10 cellular contexts compared by ENCODE assay signal in the genomic region with DNA sequence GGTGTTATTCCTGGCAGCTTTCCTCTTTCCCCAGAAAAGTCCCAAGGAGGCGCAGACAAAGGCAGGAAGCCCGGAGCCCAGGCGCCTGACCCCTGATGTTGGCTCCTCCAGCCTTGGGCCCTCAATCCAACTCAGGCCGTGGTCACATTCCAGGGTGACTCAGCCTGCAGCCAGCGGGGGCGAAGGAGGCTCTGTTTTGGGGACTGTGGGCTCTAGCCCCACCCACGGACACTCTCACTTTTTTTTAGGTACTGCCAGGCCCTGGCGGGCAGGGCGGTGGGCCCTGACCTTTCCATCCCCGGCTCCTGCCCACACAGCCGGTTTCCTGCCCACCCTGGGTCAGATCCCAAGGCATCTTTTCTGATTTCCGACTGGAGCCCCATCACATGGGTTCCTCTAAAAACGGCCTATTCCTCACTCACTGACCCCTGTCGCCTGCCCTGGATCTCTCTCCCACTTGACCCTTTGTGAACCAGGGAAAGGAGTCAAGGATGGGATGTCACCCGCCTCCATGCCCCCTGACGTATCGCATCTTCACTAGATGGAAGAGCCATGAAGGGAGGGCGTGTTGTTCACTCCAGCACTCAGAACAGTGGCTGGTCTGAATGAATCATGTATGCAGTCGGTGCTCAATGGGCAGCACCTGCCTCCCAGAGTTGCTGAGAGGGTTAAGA. TPM values are rescaled to one million over a fixed set of nuclear protein-coding genes. Genes with fewer than 3 reads are reported as not detected.
DNase-seq lines count a peak whose midpoint lies in the region; ATAC-seq and TF ChIP-seq lines count a peak whose summit lies in the region.
"Had no signal": no experiment of that assay in that cellular context is flagged by ENCODE, and none has a peak within 500 bp of the region (broad histone marks: within the 10 kb centered on the region; RNA-seq: fewer than 3 reads in every experiment).

No MANE protein-coding gene starts in this region.

- H3K27ac Mint-ChIP-seq in activated T-helper 1 cell treated with anti-CD3 and anti-CD28 coated beads, Interleukin-12 subunit alpha, Interleukin-12 subunit beta, Interleukin-2, Interleukin-4 antibody, amounts not matched to agents 30 ng/mL and 10 ng/mL and 1 ng/mL, durations not matched to agents 14 hours and 24 hours and 36 hours = no peak overlapping the region
- H3K27ac Mint-ChIP-seq in activated CD8-positive, alpha-beta T cell treated with anti-CD3 and anti-CD28 coated beads for 36 hours = no peak overlapping the region

- H3K9me3 ChIP-seq in BLaER1 treated with 17β-estradiol and CSF1 and Interleukin-3, amounts not matched to agents 10 nM and 100 nM (replicated peaks in 1 of 11) = no peaks in the 10 kb centered on the region
- H3K9me3 ChIP-seq in SJSA1 (replicated peaks) (no peaks in the 10 kb centered on the region), ovary (no peaks in the 10 kb centered on the region)

- no peak for TF ChIP-seq POLR2A in ovary (IDR thresholded peaks at IDR 0.05)

- H3K4me1 Mint-ChIP-seq in activated T-helper 1 cell treated with anti-CD3 and anti-CD28 coated beads, Interleukin-12 subunit alpha, Interleukin-12 subunit beta, Interleukin-2, Interleukin-4 antibody, amounts not matched to agents 30 ng/mL and 10 ng/mL and 1 ng/mL, durations not matched to agents 14 hours and 24 hours and 36 hours (ENCODE audit: low read depth) = peaks cover 39% of the 10 kb centered on the region
- peaks cover 2% of the 10 kb centered on the region for H3K4me1 Mint-ChIP-seq in activated CD8-positive, alpha-beta T cell treated with anti-CD3 and anti-CD28 coated beads for 36 hours (ENCODE audit: low read depth)

- H4K20me1 ChIP-seq in BLaER1 treated with 17β-estradiol and CSF1 and Interleukin-3, amounts not matched to agents 10 nM and 100 nM = no peaks in the 10 kb centered on the region

- WGBS in ovary, 3 donors = 15 to 19% (median 17%) methylated on average over 19 of the region's 19 CpGs

- H3K4me1 ChIP-seq in BLaER1 treated with 17β-estradiol and CSF1 and Interleukin-3, amounts not matched to agents 10 nM and 100 nM = peaks cover 6 to 40% (median 26%) of the 10 kb centered on the region in 10 experiments; a peak in 19 of 20 replicates
- H3K4me1 ChIP-seq in SJSA1 (replicated peaks) (peaks cover 16% of the 10 kb centered on the region), ovary (ENCODE audit: insufficient read depth) (peaks cover 21% of the 10 kb centered on the region)

- H3K27me3 Mint-ChIP-seq in activated T-helper 1 cell treated with anti-CD3 and anti-CD28 coated beads, Interleukin-12 subunit alpha, Interleukin-12 subunit beta, Interleukin-2, Interleukin-4 antibody, amounts not matched to agents 30 ng/mL and 10 ng/mL and 1 ng/mL, durations not matched to agents 14 hours and 24 hours and 36 hours (ENCODE audit: insufficient read depth) = peaks cover 37% of the 10 kb centered on the region
- peaks cover 55% of the 10 kb centered on the region for H3K27me3 Mint-ChIP-seq in activated CD8-positive, alpha-beta T cell treated with anti-CD3 and anti-CD28 coated beads for 36 hours

- no peaks in the 10 kb centered on the region for H3K36me3 ChIP-seq in BLaER1 treated with 17β-estradiol and CSF1 and Interleukin-3, amounts not matched to agents 10 nM and 100 nM
- H3K36me3 ChIP-seq in SJSA1 (no peaks in the 10 kb centered on the region), ovary (no peaks in the 10 kb centered on the region)
- H3K36me3 ChIP-seq: cardiac muscle cell had no signal

- H3K9ac ChIP-seq in BLaER1 treated with 17β-estradiol and CSF1 and Interleukin-3, amounts not matched to agents 10 nM and 100 nM = no peak overlapping the region

- no peak overlapping the region for H3K4me3 Mint-ChIP-seq in activated T-helper 1 cell treated with anti-CD3 and anti-CD28 coated beads, Interleukin-12 subunit alpha, Interleukin-12 subunit beta, Interleukin-2, Interleukin-4 antibody, amounts not matched to agents 30 ng/mL and 10 ng/mL and 1 ng/mL, durations not matched to agents 14 hours and 24 hours and 36 hours
- no peak overlapping the region for H3K4me3 Mint-ChIP-seq in activated CD8-positive, alpha-beta T cell treated with anti-CD3 and anti-CD28 coated beads for 36 hours

- no peak for TF ChIP-seq CTCF in ovary (IDR thresholded peaks at IDR 0.05)
- no peak for TF ChIP-seq CTCF in activated CD8-positive, alpha-beta T cell treated with anti-CD3 and anti-CD28 coated beads for 36 hours (IDR thresholded peaks at IDR 0.05)

- no peak overlapping the region for H3K4me3 ChIP-seq in BLaER1 treated with 17β-estradiol and CSF1 and Interleukin-3, amounts not matched to agents 10 nM and 100 nM
- H3K4me3 ChIP-seq in SJSA1 (no peak overlapping the region), ovary (peak overlapping the region; percentile 20)
- H3K4me3 ChIP-seq: cardiac muscle cell had no signal

- peaks cover 7% of the 10 kb centered on the region for H3K9me3 Mint-ChIP-seq in activated T-helper 1 cell treated with anti-CD3 and anti-CD28 coated beads, Interleukin-12 subunit alpha, Interleukin-12 subunit beta, Interleukin-2, Interleukin-4 antibody, amounts not matched to agents 30 ng/mL and 10 ng/mL and 1 ng/mL, durations not matched to agents 14 hours and 24 hours and 36 hours
- peaks cover 2% of the 10 kb centered on the region for H3K9me3 Mint-ChIP-seq in activated CD8-positive, alpha-beta T cell treated with anti-CD3 and anti-CD28 coated beads for 36 hours

- POLR2A ChIA-PET in activated CD8-positive, alpha-beta T cell treated with anti-CD3 and anti-CD28 coated beads for 36 hours (lab: Charles Lee) = interaction anchor here (0.8 kb wide), 1 partner anchor 15 kb away, joined by 3 read pairs; no protein-coding TSS in a partner anchor

- peak; percentile 5 for TF ChIP-seq EP300 in ovary (IDR thresholded peaks at IDR 0.05)

- intact Hi-C loops in ovary (cut with DNase I) = no loop called here
- intact Hi-C loops in activated T-helper 1 cell treated with anti-CD3 and anti-CD28 coated beads, Interleukin-12 subunit alpha, Interleukin-12 subunit beta, Interleukin-2, Interleukin-4 antibody, amounts not matched to agents 30 ng/mL and 10 ng/mL and 1 ng/mL, durations not matched to agents 14 hours and 24 hours and 36 hours (cut with micrococcal nuclease) = no loop called here
- intact Hi-C loops in activated CD8-positive, alpha-beta T cell treated with anti-CD3 and anti-CD28 coated beads for 36 hours (cut with micrococcal nuclease) = no loop called here

- no peak for ATAC-seq in activated CD8-positive, alpha-beta T cell treated with anti-CD3 and anti-CD28 coated beads for 36 hours
- no peak for ATAC-seq in GM18873 (IDR thresholded peaks at IDR 0.05; ENCODE audit: low FRiP score, unreplicated experiment)

- peak overlapping the region in 7 of 11 experiments; percentile 6 to 69 (median 42); a peak in 13 of 22 replicates for H3K4me2 ChIP-seq in BLaER1 treated with 17β-estradiol and CSF1 and Interleukin-3, amounts not matched to agents 10 nM and 100 nM

- CTCF ChIA-PET in activated CD8-positive, alpha-beta T cell treated with anti-CD3 and anti-CD28 coated beads for 36 hours (lab: Charles Lee) = interaction anchor here (1.0 to 1.5 kb wide), 3 partner anchors 14 to 46 kb away, joined by 3 read pairs; no protein-coding TSS in a partner anchor

- H3K36me3 Mint-ChIP-seq in activated T-helper 1 cell treated with anti-CD3 and anti-CD28 coated beads, Interleukin-12 subunit alpha, Interleukin-12 subunit beta, Interleukin-2, Interleukin-4 antibody, amounts not matched to agents 30 ng/mL and 10 ng/mL and 1 ng/mL, durations not matched to agents 14 hours and 24 hours and 36 hours (ENCODE audit: low read depth) = peaks cover 19% of the 10 kb centered on the region
- no peaks in the 10 kb centered on the region for H3K36me3 Mint-ChIP-seq in activated CD8-positive, alpha-beta T cell treated with anti-CD3 and anti-CD28 coated beads for 36 hours (ENCODE audit: low read depth)

- peaks cover 7 to 15% (median 10%) of the 10 kb centered on the region in 11 experiments for H3K27me3 ChIP-seq in BLaER1 treated with 17β-estradiol and CSF1 and Interleukin-3, amounts not matched to agents 10 nM and 100 nM
- H3K27me3 ChIP-seq in SJSA1 (replicated peaks) = peaks cover 2% of the 10 kb centered on the region; the same call in 1 of the 2 replicates
- no peaks in the 10 kb centered on the region for H3K27me3 ChIP-seq in ovary
- H3K27me3 ChIP-seq: cardiac muscle cell had no signal

- DNase-seq in SJSA1 (ENCODE audit: low read depth in 1 of 2, low spot score in 2 of 2) = peak; percentile 71 to 86
- peak; percentile 92 for DNase-seq in glomerular visceral epithelial cell (ENCODE audit: extremely low spot score)
- DNase-seq in ovary = peak; percentile 85 to 91 (median 88)
- DNase-seq in central memory CD4-positive, alpha-beta T cell = no peak
- DNase-seq in activated T-helper 1 cell treated with anti-CD3 and anti-CD28 coated beads, Interleukin-12 subunit alpha, Interleukin-12 subunit beta, Interleukin-2, Interleukin-4 antibody, amounts not matched to agents 30 ng/mL and 10 ng/mL and 1 ng/mL, durations not matched to agents 14 hours and 24 hours and 36 hours (ENCODE audit: low spot score) = no peak
- DNase-seq in activated CD8-positive, alpha-beta T cell treated with anti-CD3 and anti-CD28 coated beads for 36 hours = no peak
- DNase-seq: stimulated activated CD4-positive, alpha-beta T cell treated with anti-CD3 and anti-CD28 coated beads, Interleukin-12 subunit alpha, Interleukin-12 subunit beta, amount 100 ng/mL, for 4 hours had no signal

- H3K27ac ChIP-seq in BLaER1 treated with 17β-estradiol and CSF1 and Interleukin-3, amounts not matched to agents 10 nM and 100 nM = peak overlapping the region in 1 of 11 experiments; percentile 12; a peak in 1 of 22 replicates
- no peak overlapping the region for H3K27ac ChIP-seq in SJSA1
- peak overlapping the region; percentile 74 to 80 for H3K27ac ChIP-seq in ovary
- H3K27ac ChIP-seq: cardiac muscle cell had no signal

RNA-seq across cellular contexts. Expression of gene PTGIS, which starts 5.5 kb away (rescaled TPM):
- total RNA-seq in SJSA1 (2014; rRNA removed; shearing (Covaris generic)) = not detected in 2 replicates
- 100 to 1,000 TPM in 5 of 7 donors, 10 to 100 TPM in 2; 38.3 to 221 (median 160) TPM for total RNA-seq in ovary
- polyA plus RNA-seq in ovary = 100 to 1,000 TPM in 1 of 2 donors, 10 to 100 TPM in 1; 42.4 to 130 TPM
- total RNA-seq in activated T-helper 1 cell treated with anti-CD3 and anti-CD28 coated beads, Interleukin-12 subunit alpha, Interleukin-12 subunit beta, Interleukin-2, Interleukin-4 antibody, amounts not matched to agents 30 ng/mL and 10 ng/mL and 1 ng/mL, durations not matched to agents 14 hours and 24 hours and 36 hours = 40.6 and 43.6 TPM in 2 replicates
- total RNA-seq in activated CD8-positive, alpha-beta T cell treated with anti-CD3 and anti-CD28 coated beads for 36 hours = 1 to 10 TPM; 1.5 to 1.6 TPM

Comparison
In these comparisons a context has a peak if more than half of its experiments do, and no peak if none do; other contexts are left out.
1. DNase-seq: peak in SJSA1 (2 of 2), glomerular visceral epithelial cell (single experiment) and ovary (5 of 5); none in central memory CD4-positive, alpha-beta T cell (single experiment), activated T-helper 1 cell treated with anti-CD3 and anti-CD28 coated beads, Interleukin-12 subunit alpha, Interleukin-12 subunit beta, Interleukin-2, Interleukin-4 antibody, amounts not matched to agents 30 ng/mL and 10 ng/mL and 1 ng/mL, durations not matched to agents 14 hours and 24 hours and 36 hours (single experiment) and activated CD8-positive, alpha-beta T cell treated with anti-CD3 and anti-CD28 coated beads for 36 hours (single experiment).
2. RNA of gene PTGIS, which starts 5.5 kb away (total RNA-seq): 38.3 to 221 TPM in ovary and 40.6 to 43.6 TPM in activated T-helper 1 cell treated with anti-CD3 and anti-CD28 coated beads, Interleukin-12 subunit alpha, Interleukin-12 subunit beta, Interleukin-2, Interleukin-4 antibody, amounts not matched to agents 30 ng/mL and 10 ng/mL and 1 ng/mL, durations not matched to agents 14 hours and 24 hours and 36 hours; 1.5 to 1.6 TPM in activated CD8-positive, alpha-beta T cell treated with anti-CD3 and anti-CD28 coated beads for 36 hours and not detected in SJSA1; every median in the first group is over 10 times any median in the second.